Comparison of ENCODE assay signal across 8 cellular contexts in genomic region chr16:5072334-5073278, GRCh38. TPM values are rescaled to one million over a fixed set of nuclear protein-coding genes. Genes with fewer than 3 reads are reported as not detected.
DNase-seq lines count a peak whose midpoint lies in the region; ATAC-seq and TF ChIP-seq lines count a peak whose summit lies in the region.

No MANE protein-coding gene starts in this region.

- H3K4me3 ChIP-seq in BLaER1, result peak overlapping the region; percentile 76
- H3K4me3 ChIP-seq in Jurkat, Clone E6-1 (ENCODE audit: low read length), result peak overlapping the region; percentile 76
- H3K4me3 ChIP-seq in dorsolateral prefrontal cortex, result peak overlapping the region; percentile 54 to 95 (median 75)

- no peak for DNase-seq in Jurkat, Clone E6-1 (ENCODE audit: low read depth, low spot score)
- DNase-seq in dorsolateral prefrontal cortex, result no peak
- no peak for DNase-seq in naive thymus-derived CD8-positive, alpha-beta T cell
- DNase-seq in SKM-1 treated with dmso at 0.1 percent for 144 hours (lab: John Stamatoyannopoulos, UW; ENCODE audit: unreplicated experiment), result no peak
- no peak for DNase-seq in germinal center (ENCODE audit: low spot score)

- H3K9me3 ChIP-seq in BLaER1, result no peaks in the 10 kb centered on the region

- no peaks in the 10 kb centered on the region for H4K20me1 ChIP-seq in BLaER1

- H3K4me2 ChIP-seq in BLaER1, result peak overlapping the region; percentile 83

- H3K27ac ChIP-seq in BLaER1 (peak overlapping the region; percentile 84), dorsolateral prefrontal cortex (peak overlapping the region in 54 of 59 donors; percentile 68 to 95 (median 90))

- H3K9ac ChIP-seq in BLaER1, result peak overlapping the region; percentile 86

- no peak for TF ChIP-seq CTCF in dorsolateral prefrontal cortex (IDR thresholded peaks at IDR 0.05 in 54 of 56, conservative IDR thresholded peaks at IDR 0.05 in 2 of 56; ENCODE audit: low read depth in 1 of 56, partially characterized antibody in 56 of 56)

- no peak for ATAC-seq in naive thymus-derived CD8-positive, alpha-beta T cell
- ATAC-seq in HG03439 (IDR thresholded peaks at IDR 0.05; ENCODE audit: unreplicated experiment) (no peak), HG03175 (IDR thresholded peaks at IDR 0.05; ENCODE audit: unreplicated experiment) (no peak)

- H3K4me3 Mint-ChIP-seq in naive thymus-derived CD8-positive, alpha-beta T cell, result peak overlapping the region; percentile 94 to 99 (median 96)

- no peaks in the 10 kb centered on the region for H3K27me3 Mint-ChIP-seq in naive thymus-derived CD8-positive, alpha-beta T cell

- H3K9me3 Mint-ChIP-seq in naive thymus-derived CD8-positive, alpha-beta T cell, result no peaks in the 10 kb centered on the region

- POLR2A ChIA-PET in naive thymus-derived CD8-positive, alpha-beta T cell (lab: Charles Lee), result interaction anchor here (0.8 to 2.3 kb wide), 3 partner anchors 20 to 39 kb away, joined by 4 to 9 read pairs (median 5); partner anchors contain the start of gene NAGPA

- peaks cover 0 to 34% (median 2%) of the 10 kb centered on the region in 3 donors for H3K36me3 Mint-ChIP-seq in naive thymus-derived CD8-positive, alpha-beta T cell

- peaks cover 24% of the 10 kb centered on the region for H3K4me1 ChIP-seq in BLaER1

- peaks cover 40% of the 10 kb centered on the region for H3K36me3 ChIP-seq in BLaER1

- peak overlapping the region; percentile 94 to 98 (median 97) for H3K27ac Mint-ChIP-seq in naive thymus-derived CD8-positive, alpha-beta T cell

- intact Hi-C loops in dorsolateral prefrontal cortex (cut with DNase I), result loop anchor here (5.0 to 10.0 kb wide), 5 partner anchors 40 to 538 kb away; partner anchors contain the start of genes NAGPA (in 2 of the 2), CDIP1 (in 1 of the 2), GLYR1 (in 1 of the 2) and NUDT16L1 (in 1 of the 2)

- H3K27me3 ChIP-seq in BLaER1 (no peaks in the 10 kb centered on the region), dorsolateral prefrontal cortex (no peaks in the 10 kb centered on the region)

- peaks cover 25 to 43% (median 31%) of the 10 kb centered on the region in 4 donors for H3K4me1 Mint-ChIP-seq in naive thymus-derived CD8-positive, alpha-beta T cell

RNA-seq across cellular contexts. Expression of gene ALG1, which starts 1.0 kb away (rescaled TPM):
- 23.5 TPM for polyA plus RNA-seq in Jurkat, Clone E6-1 (2012; ENCODE audit: insufficient read depth, insufficient read length)
- 10 to 100 TPM; 14.4 to 28.9 (median 21.0) TPM for total RNA-seq in dorsolateral prefrontal cortex
- 10 to 100 TPM; 22.8 to 27.6 TPM for total RNA-seq in naive thymus-derived CD8-positive, alpha-beta T cell
- polyA plus RNA-seq in naive thymus-derived CD8-positive, alpha-beta T cell, result 10 to 100 TPM; 23.3 to 25.1 (median 24.3) TPM

RNA-seq across cellular contexts. Expression of gene C16orf89, which starts 6.8 kb away (rescaled TPM):
- polyA plus RNA-seq in Jurkat, Clone E6-1 (2012; ENCODE audit: insufficient read depth, insufficient read length), result not detected
- total RNA-seq in dorsolateral prefrontal cortex, result 10 to 100 TPM in 116 of 120 experiments, 1 to 10 TPM in 4; 7.8 to 64.9 (median 22.1) TPM
- total RNA-seq in naive thymus-derived CD8-positive, alpha-beta T cell, result not detected
- not detected for polyA plus RNA-seq in naive thymus-derived CD8-positive, alpha-beta T cell

RNA-seq across cellular contexts. Expression of gene EEF2KMT, which starts 25.0 kb away (rescaled TPM):
- 32.1 TPM for polyA plus RNA-seq in Jurkat, Clone E6-1 (2012; ENCODE audit: insufficient read depth, insufficient read length)
- 1 to 10 TPM; 2.7 to 9.6 (median 4.8) TPM for total RNA-seq in dorsolateral prefrontal cortex
- 10 to 100 TPM; 11.5 to 11.8 TPM for total RNA-seq in naive thymus-derived CD8-positive, alpha-beta T cell
- 10 to 100 TPM; 11.6 to 20.3 (median 12.6) TPM for polyA plus RNA-seq in naive thymus-derived CD8-positive, alpha-beta T cell

RNA-seq across cellular contexts. Expression of gene NAGPA, which starts 38.9 kb away (rescaled TPM):
- 16.8 TPM for polyA plus RNA-seq in Jurkat, Clone E6-1 (2012; ENCODE audit: insufficient read depth, insufficient read length)
- total RNA-seq in dorsolateral prefrontal cortex, result 10 to 100 TPM; 29.1 to 81.0 (median 49.0) TPM
- total RNA-seq in naive thymus-derived CD8-positive, alpha-beta T cell, result 10 to 100 TPM; 36.7 to 39.0 TPM
- 10 to 100 TPM; 24.8 to 34.1 (median 32.6) TPM for polyA plus RNA-seq in naive thymus-derived CD8-positive, alpha-beta T cell

Comparison
In these comparisons a context has a peak if more than half of its experiments do, and no peak if none do; other contexts are left out.
1. RNA of gene C16orf89, which starts 6.8 kb away (total RNA-seq): 7.8 to 64.9 TPM in dorsolateral prefrontal cortex; not detected in naive thymus-derived CD8-positive, alpha-beta T cell; every median in the first group is over 4 times any median in the second.
2. Peak in every context shown above with its lines, with median percentiles within 50 percentile points of each other: H3K4me3 ChIP-seq.